Comparison of ENCODE assay signal across 24 cellular contexts in the genomic region with DNA sequence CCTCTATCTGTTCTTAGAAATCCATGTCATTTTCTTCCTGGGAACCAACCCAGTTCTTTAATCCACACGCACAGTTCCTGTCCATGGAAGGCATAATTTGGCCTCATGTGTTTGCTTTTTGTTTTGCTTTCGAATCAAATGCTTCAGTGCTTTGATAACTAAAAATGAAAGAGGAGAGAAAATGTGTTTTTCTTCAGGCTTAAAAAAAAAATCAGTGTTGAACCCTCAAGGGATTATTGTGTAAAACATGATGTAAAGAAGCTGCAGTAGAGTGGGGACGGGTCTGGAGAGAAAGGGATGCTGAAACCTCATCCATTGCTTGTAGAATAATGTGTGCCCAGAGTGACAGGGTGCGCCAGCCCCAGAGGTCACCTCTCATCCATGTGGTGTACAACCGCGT.
"Had no signal": no experiment of that assay in that cellular context is flagged by ENCODE, and none has a peak within 500 bp of the region (broad histone marks: within the 10 kb centered on the region; RNA-seq: fewer than 3 reads in every experiment).

No MANE protein-coding gene starts in this region.

- ATAC-seq: activated CD8-positive, alpha-beta T cell treated with anti-CD3 and anti-CD28 coated beads, Interleukin-2, amount 10 ng/mL, durations not matched to agents 7 days and 5 days; effector memory CD8-positive, alpha-beta T cell; mucosa of descending colon; naive thymus-derived CD4-positive, alpha-beta T cell; pancreas; right lobe of liver had no signal

- H3K9me3 Mint-ChIP-seq: activated T-cell treated with anti-CD3 and anti-CD28 coated beads, Interleukin-2, amount 50 U/mL, for 24 hours; activated T-helper 2 cell treated with anti-CD3 and anti-CD28 coated beads, Interferon-gamma antibody, Interleukin-2, Interleukin-4, amounts not matched to agents 10 μg/mL and 5 μg/mL and 100 μg/mL, durations not matched to agents 14 hours and 24 hours and 36 hours; effector memory CD8-positive, alpha-beta T cell; naive thymus-derived CD4-positive, alpha-beta T cell had no signal

- H3K27me3 Mint-ChIP-seq: activated T-cell treated with anti-CD3 and anti-CD28 coated beads, Interleukin-2, amount 50 U/mL, for 24 hours; effector memory CD8-positive, alpha-beta T cell; naive thymus-derived CD4-positive, alpha-beta T cell had no signal

- H3K4me1 Mint-ChIP-seq: brain had no signal

- H3K27ac ChIP-seq: neutrophil, pancreas, right lobe of liver, stomach, vagina had no signal

- FAIRE-seq: pancreas, small intestine had no signal

- H3K36me3 ChIP-seq: neutrophil, pancreas, right lobe of liver, stomach, vagina had no signal

- H3K4me3 Mint-ChIP-seq: activated CD8-positive, alpha-beta T cell treated with anti-CD3 and anti-CD28 coated beads, Interleukin-2, amount 10 ng/mL, durations not matched to agents 7 days and 5 days; activated T-cell treated with anti-CD3 and anti-CD28 coated beads, Interleukin-2, amount 50 U/mL, for 24 hours; brain; effector memory CD8-positive, alpha-beta T cell; naive thymus-derived CD4-positive, alpha-beta T cell had no signal

- H3K27ac Mint-ChIP-seq: activated CD8-positive, alpha-beta T cell treated with anti-CD3 and anti-CD28 coated beads, Interleukin-2, amount 10 ng/mL, durations not matched to agents 7 days and 5 days; activated T-cell treated with anti-CD3 and anti-CD28 coated beads, Interleukin-2, amount 50 U/mL, for 24 hours; activated T-helper 2 cell treated with anti-CD3 and anti-CD28 coated beads, Interferon-gamma antibody, Interleukin-2, Interleukin-4, amounts not matched to agents 10 μg/mL and 5 μg/mL and 100 μg/mL, durations not matched to agents 14 hours and 24 hours and 36 hours; effector memory CD8-positive, alpha-beta T cell had no signal

- H3K9me3 ChIP-seq: mucosa of descending colon, neutrophil, pancreas, right lobe of liver, stomach, vagina had no signal

- H3K4me1 ChIP-seq: pancreas, right lobe of liver, stomach, vagina had no signal

- DNase-seq: activated CD4-positive, alpha-beta T cell treated with anti-CD3 and anti-CD28 coated beads for 48 hours; activated CD4-positive, CD25-positive, alpha-beta regulatory T cell; activated CD8-positive, alpha-beta T cell treated with anti-CD3 and anti-CD28 coated beads, Interleukin-2, amount 10 ng/mL, durations not matched to agents 7 days and 5 days; activated naive CD4-positive, alpha-beta T cell treated with Interleukin-2 at 50 U/mL for 16 hours; activated T-cell treated with anti-CD3 and anti-CD28 coated beads, Interleukin-2, amount 50 U/mL, for 24 hours; caudate nucleus; effector memory CD8-positive, alpha-beta T cell; foreskin melanocyte; head of caudate nucleus; mesenchymal stem cell; mucosa of descending colon; naive thymus-derived CD4-positive, alpha-beta T cell; pancreas; right lobe of liver; small intestine; stimulated activated CD4-positive, alpha-beta T cell treated with anti-CD3 and anti-CD28 coated beads, Interleukin-15, amount 100 ng/mL, for 24 hours; stimulated activated CD4-positive, alpha-beta T cell treated with anti-CD3 and anti-CD28 coated beads, Interleukin-2, amount 100 ng/mL, for 48 hours; stomach; T-helper 9 cell; trophoblast cell had no signal

- H3K4me3 ChIP-seq: mucosa of descending colon, pancreas, right lobe of liver, stomach, vagina had no signal

- H3K27me3 ChIP-seq: neutrophil, pancreas, right lobe of liver, stomach, vagina had no signal

- H3K36me3 Mint-ChIP-seq: brain; naive thymus-derived CD4-positive, alpha-beta T cell had no signal
